In the genomic region with DNA sequence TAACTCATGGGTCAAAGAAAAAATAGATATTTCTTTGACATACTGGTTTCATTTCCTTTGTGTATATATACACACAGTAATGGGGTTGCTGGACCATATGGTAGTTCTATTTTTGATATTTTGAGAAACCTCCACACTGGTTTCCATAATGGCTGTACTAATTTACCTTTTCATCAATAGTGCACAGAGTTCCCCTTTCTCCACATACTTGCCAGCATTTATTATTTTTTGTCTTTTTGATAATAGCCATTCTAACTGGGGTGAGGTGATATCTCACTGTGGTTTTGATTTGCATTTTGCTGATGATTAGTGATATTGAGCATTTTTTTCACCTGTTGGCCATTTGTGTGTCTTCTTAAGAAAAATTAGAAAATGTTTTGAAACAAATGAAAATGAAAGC, we compare ENCODE assay signal across 25 cellular contexts.
A peak's percentile ranks its signal among the peaks of the same experiment; 100 is the strongest.
DNase-seq lines count a peak whose midpoint lies in the region; ATAC-seq and TF ChIP-seq lines count a peak whose summit lies in the region.
"Had no signal": no experiment of that assay in that cellular context is flagged by ENCODE, and none has a peak within 500 bp of the region (broad histone marks: within the 10 kb centered on the region; RNA-seq: fewer than 3 reads in every experiment).

No MANE protein-coding gene starts in this region.

- H3K27ac ChIP-seq in SK-N-SH (ENCODE audit: low read depth in 2 of 2, low read length in 1 of 2), result no peak overlapping the region
- no peak overlapping the region for H3K27ac ChIP-seq in left lung
- H3K27ac ChIP-seq: BLaER1 treated with 17β-estradiol and CSF1 and Interleukin-3, amounts not matched to agents 10 nM and 100 nM; cardiac muscle cell; left ventricle myocardium inferior; ovary; right atrium auricular region; SK-N-MC; vagina had no signal

- TF ChIP-seq RAD21 in SK-N-SH (IDR thresholded peaks at IDR 0.05; ENCODE audit: low read length), result no peak

- POLR2A ChIA-PET in SK-N-SH (lab: Yijun Ruan, JAX), result no interaction called here

- H3K4me3 ChIP-seq in SK-N-SH (ENCODE audit: low read depth in 2 of 2, low read length in 1 of 2) (no peak overlapping the region), left lung (no peak overlapping the region)
- H3K4me3 ChIP-seq: BLaER1 treated with 17β-estradiol and CSF1 and Interleukin-3, amounts not matched to agents 10 nM and 100 nM; cardiac muscle cell; left ventricle myocardium inferior; ovary; right atrium auricular region; SK-N-MC; vagina had no signal

- no peak for TF ChIP-seq POLR2A in GM18505 (IDR thresholded peaks at IDR 0.05; ENCODE audit: borderline replicate concordance, extremely low read depth, insufficient read depth, insufficient read length)

- CTCF ChIA-PET in SK-N-SH (lab: Yijun Ruan, JAX), result no interaction called here

- H3K4me2 ChIP-seq in SK-N-SH, result no peak overlapping the region
- H3K4me2 ChIP-seq: BLaER1 treated with 17β-estradiol and CSF1 and Interleukin-3, amounts not matched to agents 10 nM and 100 nM had no signal

- no peak for TF ChIP-seq EP300 in SK-N-SH (IDR thresholded peaks at IDR 0.05; ENCODE audit: borderline replicate concordance in 1 of 2, low read depth in 1 of 2, low read length in 1 of 2)

- DNase-seq in NAMALWA (ENCODE audit: low spot score), result peak; percentile 6
- no peak for DNase-seq in activated CD4-positive, alpha-beta T cell treated with anti-CD3 and anti-CD28 coated beads for 1 hour
- no peak for DNase-seq in GDM1 (lab: John Stamatoyannopoulos, UW)
- DNase-seq in SK-N-SH, result no peak
- no peak for DNase-seq in left lung
- DNase-seq: ACHN; activated CD4-positive, alpha-beta T cell treated with anti-CD3 and anti-CD28 coated beads, Interleukin-2, amount 50 U/mL, for 48 hours; activated T-cell treated with anti-CD3 and anti-CD28 coated beads for 4 hours; EL; head of caudate nucleus; HFFc6; IMR-90; left ventricle myocardium inferior; natural killer cell; NCI-H1436; NCI-H524; ovary had no signal

- H3K79me2 ChIP-seq in SK-N-SH (ENCODE audit: insufficient read depth), result no peaks in the 10 kb centered on the region

- no peaks in the 10 kb centered on the region for H4K20me1 ChIP-seq in SK-N-SH (ENCODE audit: insufficient read depth)
- H4K20me1 ChIP-seq: BLaER1 treated with 17β-estradiol and CSF1 and Interleukin-3, amounts not matched to agents 10 nM and 100 nM had no signal

- H3F3A ChIP-seq in SK-N-SH (replicated peaks; ENCODE audit: insufficient read depth), result no peaks in the 10 kb centered on the region

- H2AFZ ChIP-seq in SK-N-SH (ENCODE audit: low read depth), result no peak overlapping the region

- intact Hi-C loops in left lung (cut with DNase I), result no loop called here

- H3K9me3 ChIP-seq in SK-N-SH, result peaks cover 14% of the 10 kb centered on the region; the same call in 1 of the 2 replicates
- H3K9me3 ChIP-seq in left lung, result peaks cover 0 to 18% of the 10 kb centered on the region in 2 donors
- H3K9me3 ChIP-seq: ovary, vagina had no signal

- peak; percentile 76 for ATAC-seq in GM18505 (IDR thresholded peaks at IDR 0.05; ENCODE audit: unreplicated experiment)
- peak; percentile 62 for ATAC-seq in GM21360 (IDR thresholded peaks at IDR 0.05; ENCODE audit: unreplicated experiment)
- peak; percentile 66 for ATAC-seq in HG02885 (IDR thresholded peaks at IDR 0.05; ENCODE audit: poor library complexity, unreplicated experiment)
- ATAC-seq in left lung, result no peak
- ATAC-seq: natural killer cell had no signal

- H3K27me3 ChIP-seq in SK-N-SH (ENCODE audit: insufficient read depth), result no peaks in the 10 kb centered on the region
- H3K27me3 ChIP-seq in left lung, result no peaks in the 10 kb centered on the region
- H3K27me3 ChIP-seq: BLaER1 treated with 17β-estradiol and CSF1 and Interleukin-3, amounts not matched to agents 10 nM and 100 nM; cardiac muscle cell; ovary; right atrium auricular region; vagina had no signal

- no peaks in the 10 kb centered on the region for H3K36me3 ChIP-seq in SK-N-SH (replicated peaks in 1 of 2; ENCODE audit: control insufficient read depth in 1 of 2, insufficient read depth in 2 of 2, low read length in 1 of 2)
- H3K36me3 ChIP-seq in left lung, result no peaks in the 10 kb centered on the region
- H3K36me3 ChIP-seq: BLaER1 treated with 17β-estradiol and CSF1 and Interleukin-3, amounts not matched to agents 10 nM and 100 nM; cardiac muscle cell; left ventricle myocardium inferior; ovary; right atrium auricular region; vagina had no signal

- no peak overlapping the region for H3K9ac ChIP-seq in SK-N-SH
- H3K9ac ChIP-seq: BLaER1 treated with 17β-estradiol and CSF1 and Interleukin-3, amounts not matched to agents 10 nM and 100 nM had no signal

- H3K4me1 ChIP-seq in SK-N-SH (ENCODE audit: control insufficient read depth in 1 of 2, insufficient read depth in 2 of 2, low read depth in 1 of 2, low read length in 1 of 2) (no peaks in the 10 kb centered on the region), left lung (no peaks in the 10 kb centered on the region)
- H3K4me1 ChIP-seq: BLaER1 treated with 17β-estradiol and CSF1 and Interleukin-3, amounts not matched to agents 10 nM and 100 nM; left ventricle myocardium inferior; right atrium auricular region; vagina had no signal

- 0 out of 2 replicates have a peak, but pooled peaks cover 5% of the 10 kb centered on the region for H3K9me2 ChIP-seq in SK-N-SH

- TF ChIP-seq CTCF in SK-N-SH (IDR thresholded peaks at IDR 0.05) (no peak), left lung (IDR thresholded peaks at IDR 0.05) (no peak)

TF ChIP-seq in SK-N-SH, 30 proteins besides CTCF, POLR2A, EP300 and RAD21:
- TF ChIP-seq TEAD4 (IDR thresholded peaks at IDR 0.05; ENCODE audit: borderline replicate concordance, insufficient read depth), result no peak
- TF ChIP-seq TAF1 (IDR thresholded peaks at IDR 0.05; ENCODE audit: borderline replicate concordance, low read depth, low read length), result no peak
- TF ChIP-seq EZH2phosphoT487 (IDR thresholded peaks at IDR 0.05; ENCODE audit: borderline replicate concordance, low read depth), result no peak
- TF ChIP-seq MEF2A (IDR thresholded peaks at IDR 0.05; ENCODE audit: borderline replicate concordance, low read depth), result no peak
- TF ChIP-seq RCOR1 (IDR thresholded peaks at IDR 0.05; ENCODE audit: low read length), result no peak
- no peak for TF ChIP-seq NRF1 (IDR thresholded peaks at IDR 0.05; ENCODE audit: low read depth, low read length)
- no peak for TF ChIP-seq SMC3 (IDR thresholded peaks at IDR 0.05; ENCODE audit: low read depth, low read length)
